1 cellular context compared by ENCODE assay signal in genomic region chr14:93950948-93951668, GRCh38.
A peak's percentile ranks its signal among the peaks of the same experiment; 100 is the strongest.
TF ChIP-seq lines count a peak whose summit lies in the region.

No MANE protein-coding gene starts in this region.

TF ChIP-seq in HepG2, 621 proteins besides CTCF, POLR2A, EP300 and RAD21:
- TF ChIP-seq, protein P1, sequence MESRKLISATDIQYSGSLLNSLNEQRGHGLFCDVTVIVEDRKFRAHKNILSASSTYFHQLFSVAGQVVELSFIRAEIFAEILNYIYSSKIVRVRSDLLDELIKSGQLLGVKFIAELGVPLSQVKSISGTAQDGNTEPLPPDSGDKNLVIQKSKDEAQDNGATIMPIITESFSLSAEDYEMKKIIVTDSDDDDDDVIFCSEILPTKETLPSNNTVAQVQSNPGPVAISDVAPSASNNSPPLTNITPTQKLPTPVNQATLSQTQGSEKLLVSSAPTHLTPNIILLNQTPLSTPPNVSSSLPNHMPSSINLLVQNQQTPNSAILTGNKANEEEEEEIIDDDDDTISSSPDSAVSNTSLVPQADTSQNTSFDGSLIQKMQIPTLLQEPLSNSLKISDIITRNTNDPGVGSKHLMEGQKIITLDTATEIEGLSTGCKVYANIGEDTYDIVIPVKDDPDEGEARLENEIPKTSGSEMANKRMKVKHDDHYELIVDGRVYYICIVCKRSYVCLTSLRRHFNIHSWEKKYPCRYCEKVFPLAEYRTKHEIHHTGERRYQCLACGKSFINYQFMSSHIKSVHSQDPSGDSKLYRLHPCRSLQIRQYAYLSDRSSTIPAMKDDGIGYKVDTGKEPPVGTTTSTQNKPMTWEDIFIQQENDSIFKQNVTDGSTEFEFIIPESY (CRISPR knock-in tag; IDR thresholded peaks at IDR 0.05) = 0 out of 2 replicates have a peak, but pooled peaks have one; percentile 47
- TF ChIP-seq ARID2 (CRISPR knock-in tag; IDR thresholded peaks at IDR 0.05; ENCODE audit: borderline replicate concordance) = no peak
